Comparison of ENCODE assay signal across 33 cellular contexts in the genomic region with DNA sequence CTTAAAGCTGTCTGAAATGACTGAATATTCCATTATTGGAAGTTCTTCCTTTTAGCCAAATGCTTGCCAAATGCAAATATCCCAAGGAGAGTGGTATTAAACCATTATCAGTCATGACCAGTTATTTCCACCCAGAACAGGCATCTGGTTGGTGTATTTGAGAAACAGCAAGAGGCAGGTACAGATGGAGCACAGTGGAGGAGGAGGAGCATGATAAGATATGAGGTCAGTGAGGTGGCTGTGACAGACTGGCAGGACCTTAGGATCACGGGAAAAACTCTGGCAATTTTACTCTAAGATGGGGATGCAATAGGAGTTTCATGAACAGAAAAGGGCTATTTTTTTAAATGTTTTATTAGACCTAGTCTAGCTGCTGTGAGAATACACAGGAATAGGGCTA. TPM values are rescaled to one million over a fixed set of nuclear protein-coding genes. Genes with fewer than 3 reads are reported as not detected.
"Had no signal": no experiment of that assay in that cellular context is flagged by ENCODE, and none has a peak within 500 bp of the region (broad histone marks: within the 10 kb centered on the region; RNA-seq: fewer than 3 reads in every experiment).

No MANE protein-coding gene starts in this region.

- H3K9me3 ChIP-seq: ascending aorta, MG63, SJCRH30 had no signal

- H3K36me3 ChIP-seq: ascending aorta, cardiac muscle cell, MG63, SJCRH30 had no signal

- H3K4me1 ChIP-seq: ascending aorta, SJCRH30 had no signal

- H3K27ac ChIP-seq: ascending aorta, cardiac muscle cell, PC-9, RWPE1, SJCRH30, SK-N-MC had no signal

- H3K4me2 ChIP-seq: PC-9 had no signal

- H3K27me3 ChIP-seq: ascending aorta, SJCRH30 had no signal

- DNase-seq: activated CD4-positive, alpha-beta T cell treated with anti-CD3 and anti-CD28 coated beads, Interleukin-2, amount 10 ng/mL, durations not matched to agents 24 days and 14 days; activated CD4-positive, alpha-beta T cell treated with anti-CD3 and anti-CD28 coated beads, Interleukin-2, amount 50 U/mL, for 4 hours; activated CD8-positive, alpha-beta T cell treated with anti-CD3 and anti-CD28 coated beads for 36 hours; activated effector memory CD4-positive, alpha-beta T cell treated with anti-CD3 and anti-CD28 coated beads, Interleukin-2, amount 50 U/mL, for 16 hours; activated naive CD4-positive, alpha-beta T cell; activated naive CD4-positive, alpha-beta T cell treated with anti-CD3 and anti-CD28 coated beads, Interleukin-2, amount 50 U/mL, for 16 hours; activated naive CD8-positive, alpha-beta T cell treated with anti-CD3 and anti-CD28 coated beads for 36 hours; activated T-cell treated with anti-CD3 and anti-CD28 coated beads, Interleukin-2, amount 50 U/mL, for 1 hour; activated T-cell treated with anti-CD3 and anti-CD28 coated beads, Interleukin-2, amount 50 U/mL, for 72 hours; amniotic stem cell; IMR-90; Karpas-422; MG63; NCI-H1048; NCI-H1105 treated with DMSO at 0.1 percent for 48 hours; NCI-H1436; NCI-H187; NCI-H2029 treated with DMSO at 0.1 percent for 48 hours; NCI-H2107; NCI-H226; NCI-H446 treated with DMSO at 0.1 percent for 48 hours; NCI-H524; PC-9; SJCRH30 had no signal

- H3K4me3 ChIP-seq: ascending aorta, cardiac muscle cell, MG63, PC-9, SJCRH30, SK-N-MC had no signal

- FAIRE-seq: RCC 7860 had no signal

- ATAC-seq: activated CD8-positive, alpha-beta T cell treated with anti-CD3 and anti-CD28 coated beads for 36 hours; activated T-cell treated with anti-CD3 and anti-CD28 coated beads, Interleukin-2, amount 50 U/mL, for 72 hours; activated T-helper 17 cell treated with anti-CD3 and anti-CD28 coated beads, Interleukin-2, amount 50 U/mL, for 72 hours; Right ventricle myocardium inferior had no signal

- H2AFZ ChIP-seq: PC-9 had no signal

RNA-seq across cellular contexts. Expression of gene HEPACAM2, which starts 6.4 kb away (rescaled TPM):
- total RNA-seq: activated CD4-positive, alpha-beta T cell treated with anti-CD3 and anti-CD28 coated beads, Interleukin-2, amount 10 ng/mL, durations not matched to agents 24 days and 14 days; activated CD8-positive, alpha-beta memory T cell treated with anti-CD3 and anti-CD28 coated beads for 36 hours; activated CD8-positive, alpha-beta T cell treated with anti-CD3 and anti-CD28 coated beads for 36 hours; activated naive CD8-positive, alpha-beta T cell treated with anti-CD3 and anti-CD28 coated beads for 36 hours; activated T-cell treated with anti-CD3 and anti-CD28 coated beads, Interleukin-2, amount 50 U/mL, for 72 hours; activated T-helper 17 cell treated with anti-CD3 and anti-CD28 coated beads, Interleukin-2, amount 50 U/mL, for 72 hours; ascending aorta; cardiac muscle cell; chondrocyte; PC-9; Right ventricle myocardium inferior had no signal
- polyA plus RNA-seq: cardiac muscle cell had no signal
